In genomic region chr4:173367285-173367684, GRCh38 we compare ENCODE assay signal across 10 cellular contexts. TPM values are rescaled to one million over a fixed set of nuclear protein-coding genes. Genes with fewer than 3 reads are reported as not detected.
DNase-seq lines count a peak whose midpoint lies in the region; ATAC-seq, FAIRE-seq and TF ChIP-seq lines count a peak whose summit lies in the region.
"Had no signal": no experiment of that assay in that cellular context is flagged by ENCODE, and none has a peak within 500 bp of the region (broad histone marks: within the 10 kb centered on the region; RNA-seq: fewer than 3 reads in every experiment).

No MANE protein-coding gene starts in this region.

- TF ChIP-seq POLR2A in uterus (IDR thresholded peaks at IDR 0.05) = no peak

- H3K36me3 ChIP-seq in bronchial epithelial cell (ENCODE audit: control insufficient read depth, insufficient read depth, low read length) (no peaks in the 10 kb centered on the region), uterus (no peaks in the 10 kb centered on the region)

- peak overlapping the region; percentile 18 to 32 for H3K27ac ChIP-seq in uterus
- H3K27ac ChIP-seq: RWPE1 had no signal

- H3K4me3 ChIP-seq in bronchial epithelial cell (ENCODE audit: low read depth, low read length) = no peak overlapping the region
- no peak overlapping the region for H3K4me3 ChIP-seq in uterus

- peak overlapping the region; percentile 7 for H3K27ac Mint-ChIP-seq in stimulated activated naive CD8-positive, alpha-beta T cell treated with anti-CD3 and anti-CD28 coated beads, Interleukin-15, Interleukin-2, amounts not matched to agents 100 ng/mL and 50 ng/mL, for 24 hours
- no peak overlapping the region for H3K27ac Mint-ChIP-seq in WTC11

- ATAC-seq in stimulated activated naive CD8-positive, alpha-beta T cell treated with anti-CD3 and anti-CD28 coated beads, Interleukin-15, Interleukin-2, amounts not matched to agents 100 U/mL and 50 U/mL, for 24 hours = no peak
- ATAC-seq in HG03469 (IDR thresholded peaks at IDR 0.05; ENCODE audit: unreplicated experiment) (peak; percentile 28), WTC11 (no peak)

- no peaks in the 10 kb centered on the region for H3K36me3 Mint-ChIP-seq in stimulated activated naive CD8-positive, alpha-beta T cell treated with anti-CD3 and anti-CD28 coated beads, Interleukin-15, Interleukin-2, amounts not matched to agents 100 ng/mL and 50 ng/mL, for 24 hours (ENCODE audit: low read depth)
- H3K36me3 Mint-ChIP-seq in WTC11 = no peaks in the 10 kb centered on the region

- intact Hi-C loops in uterus (cut with DNase I; ENCODE audit: low total_unique reads) = loop anchor here (5.0 kb wide), 1 partner anchor 35 kb away; the partner anchor contains the start of gene HMGB2

- peaks cover 0 to 9% of the 10 kb centered on the region in 2 donors for H3K4me1 ChIP-seq in uterus

- POLR2A ChIA-PET in WTC11 (lab: Charles Lee) = interaction anchor here (0.6 to 1.8 kb wide), 3 partner anchors 10 to 87 kb away, joined by 3 to 5 read pairs (median 3); partner anchors contain the start of gene HMGB2

- CTCF ChIA-PET in WTC11 (lab: Charles Lee) = interaction anchor here (0.8 kb wide), 1 partner anchor 65 kb away, joined by 4 read pairs; no protein-coding TSS in a partner anchor

- H3K9me3 Mint-ChIP-seq in stimulated activated naive CD8-positive, alpha-beta T cell treated with anti-CD3 and anti-CD28 coated beads, Interleukin-15, Interleukin-2, amounts not matched to agents 100 ng/mL and 50 ng/mL, for 24 hours = no peaks in the 10 kb centered on the region
- H3K9me3 Mint-ChIP-seq in WTC11 = no peaks in the 10 kb centered on the region

- TF ChIP-seq CTCF in bronchial epithelial cell (IDR thresholded peaks at IDR 0.05; ENCODE audit: insufficient read depth, low read length, severe bottlenecking) (no peak), uterus (IDR thresholded peaks at IDR 0.05) (no peak), WTC11 (IDR thresholded peaks at IDR 0.05) (no peak)

- no peak for DNase-seq in stimulated activated naive CD8-positive, alpha-beta T cell treated with anti-CD3 and anti-CD28 coated beads, Interleukin-15, Interleukin-2, amounts not matched to agents 100 U/mL and 50 U/mL, for 24 hours
- DNase-seq in bronchial epithelial cell (ENCODE audit: low read depth) = peak; percentile 69
- no peak for DNase-seq in uterus
- no peak for DNase-seq in WTC11 (ENCODE audit: low spot score)
- no peak for DNase-seq in NCI-H187 treated with DMSO at 0.1 percent for 48 hours (lab: John Stamatoyannopoulos, UW)
- DNase-seq in SK-N-DZ (ENCODE audit: low spot score) = no peak

- H3K4me1 Mint-ChIP-seq in stimulated activated naive CD8-positive, alpha-beta T cell treated with anti-CD3 and anti-CD28 coated beads, Interleukin-15, Interleukin-2, amounts not matched to agents 100 ng/mL and 50 ng/mL, for 24 hours (ENCODE audit: low read depth) = peaks cover 19% of the 10 kb centered on the region
- H3K4me1 Mint-ChIP-seq in WTC11 = peaks cover 15% of the 10 kb centered on the region

- H3K4me3 Mint-ChIP-seq in stimulated activated naive CD8-positive, alpha-beta T cell treated with anti-CD3 and anti-CD28 coated beads, Interleukin-15, Interleukin-2, amounts not matched to agents 100 ng/mL and 50 ng/mL, for 24 hours = no peak overlapping the region
- no peak overlapping the region for H3K4me3 Mint-ChIP-seq in WTC11

- H3K27me3 ChIP-seq in bronchial epithelial cell (ENCODE audit: control insufficient read depth, insufficient read depth, low read length) (no peaks in the 10 kb centered on the region), uterus (no peaks in the 10 kb centered on the region)

- no peaks in the 10 kb centered on the region for H3K9me3 ChIP-seq in uterus

- FAIRE-seq in bronchial epithelial cell (lab: Jason Lieb, UNC) = no peak

- peaks cover 6% of the 10 kb centered on the region for H3K27me3 Mint-ChIP-seq in stimulated activated naive CD8-positive, alpha-beta T cell treated with anti-CD3 and anti-CD28 coated beads, Interleukin-15, Interleukin-2, amounts not matched to agents 100 ng/mL and 50 ng/mL, for 24 hours
- H3K27me3 Mint-ChIP-seq in WTC11 (ENCODE audit: low read depth) = peaks cover 2% of the 10 kb centered on the region; the same call in 1 of the 2 replicates

TF ChIP-seq in WTC11, 78 proteins besides CTCF, POLR2A, EP300 and RAD21 (continues in another document):
- TF ChIP-seq GABPB1 (CRISPR knock-in tag; IDR thresholded peaks at IDR 0.05) = no peak
- TF ChIP-seq AFF4 (CRISPR knock-in tag; IDR thresholded peaks at IDR 0.05; ENCODE audit: borderline replicate concordance) = no peak
- TF ChIP-seq ATF6 (CRISPR knock-in tag; IDR thresholded peaks at IDR 0.05) = no peak
- TF ChIP-seq ETV6 (CRISPR knock-in tag; IDR thresholded peaks at IDR 0.05) = no peak

RNA-seq across cellular contexts. Expression of gene SAP30, which starts 3.5 kb away (rescaled TPM):
- total RNA-seq in bronchial epithelial cell (5.9 and 11.1 TPM in 2 replicates), uterus (10 to 100 TPM; 15.1 to 58.5 (median 25.7) TPM), WTC11 (2021) (20.0 to 21.1 TPM (median 20.0 TPM) in 3 replicates)
- 60.1 and 80.2 TPM in 2 replicates for polyA plus RNA-seq in SK-N-DZ (2014; cell fraction: cytosol; rRNA removed)
- 40.6 and 65.7 TPM in 2 replicates for polyA plus RNA-seq in SK-N-DZ (2014; cell fraction: nucleus; rRNA removed)

RNA-seq across cellular contexts. Expression of gene SCRG1, which starts 31.6 kb away (rescaled TPM):
- not detected in 2 replicates for total RNA-seq in bronchial epithelial cell
- total RNA-seq in uterus = 1 to 10 TPM in 3 of 4 donors, not detected in 1; 1.3 to 4.1 (median 1.8) TPM
- not detected in 3 replicates for total RNA-seq in WTC11 (2021)
- polyA plus RNA-seq in SK-N-DZ (2014; cell fraction: cytosol; rRNA removed) = 0.03 and 0.10 TPM in 2 replicates
- polyA plus RNA-seq in SK-N-DZ (2014; cell fraction: nucleus; rRNA removed) = 0.06 and 0.18 TPM in 2 replicates
- total RNA-seq: kidney epithelial cell had no signal

RNA-seq across cellular contexts. Expression of gene HMGB2, which starts 33.1 kb away (rescaled TPM):
- total RNA-seq in bronchial epithelial cell = 27.9 and 53.8 TPM in 2 replicates
- 100 to 1,000 TPM in 1 of 4 donors, 10 to 100 TPM in 3; 19.4 to 194 (median 74.3) TPM for total RNA-seq in uterus
- total RNA-seq in WTC11 (2021) = 279 to 294 TPM (median 288 TPM) in 3 replicates
- polyA plus RNA-seq in SK-N-DZ (2014; cell fraction: cytosol; rRNA removed) = 493 and 516 TPM in 2 replicates
- polyA plus RNA-seq in SK-N-DZ (2014; cell fraction: nucleus; rRNA removed) = 309 and 379 TPM in 2 replicates
